14 cellular contexts compared by ENCODE assay signal in the genomic region with DNA sequence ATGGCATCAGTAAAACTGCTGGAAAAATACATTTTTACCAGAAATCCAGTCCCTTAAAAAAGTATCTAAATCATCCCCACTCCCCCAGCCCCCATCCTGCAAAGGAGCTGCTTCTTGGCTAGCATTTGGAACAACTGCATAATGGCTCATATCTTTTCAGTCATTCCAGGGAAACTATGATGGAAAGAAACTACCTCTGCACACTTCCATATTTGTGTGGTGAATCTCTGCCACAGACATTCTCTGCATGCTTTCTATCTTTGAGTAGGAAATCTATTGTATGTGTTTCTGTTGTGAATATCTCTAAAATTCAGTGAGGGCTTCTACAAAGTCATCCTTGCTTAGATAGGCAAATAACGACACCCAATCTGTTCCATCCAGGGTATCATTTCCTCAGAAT.
DNase-seq lines count a peak whose midpoint lies in the region; ATAC-seq and TF ChIP-seq lines count a peak whose summit lies in the region.
"Had no signal": no experiment of that assay in that cellular context is flagged by ENCODE, and none has a peak within 500 bp of the region (broad histone marks: within the 10 kb centered on the region; RNA-seq: fewer than 3 reads in every experiment).

No MANE protein-coding gene starts in this region.

- no peak overlapping the region for H3K4me2 ChIP-seq in GM23338
- no peak overlapping the region for H3K4me2 ChIP-seq in parathyroid adenoma (ENCODE audit: low read length)

- no peaks in the 10 kb centered on the region for H3F3A ChIP-seq in GM23338 (replicated peaks; ENCODE audit: low read depth)

- H3K4me1 ChIP-seq in GM23338 (ENCODE audit: insufficient read depth) = no peaks in the 10 kb centered on the region
- no peaks in the 10 kb centered on the region for H3K4me1 ChIP-seq in parathyroid adenoma

- peaks cover 5% of the 10 kb centered on the region; the same call in 2 of the 3 replicates for H3K4me1 Mint-ChIP-seq in GM23338
- peaks cover 4 to 5% of the 10 kb centered on the region in 2 donors for H3K4me1 Mint-ChIP-seq in natural killer cell treated with Interleukin-12 subunit alpha and Interleukin-12 subunit beta and Interleukin-15 and Interleukin-18, amount 100 ng/mL, for 72 hours (ENCODE audit: low read depth in 2 of 2)

- no peaks in the 10 kb centered on the region for H3K9me3 Mint-ChIP-seq in GM23338
- no peaks in the 10 kb centered on the region for H3K9me3 Mint-ChIP-seq in natural killer cell treated with Interleukin-12 subunit alpha and Interleukin-12 subunit beta and Interleukin-15 and Interleukin-18, amount 100 ng/mL, for 72 hours

- H3K36me3 ChIP-seq in GM23338 (ENCODE audit: insufficient read depth) = no peaks in the 10 kb centered on the region
- no peaks in the 10 kb centered on the region for H3K36me3 ChIP-seq in parathyroid adenoma (ENCODE audit: control insufficient read depth, insufficient read depth, low read length)

- H3K9ac ChIP-seq in parathyroid adenoma = no peak overlapping the region

- peak overlapping the region; percentile 32; the same call in 1 of the 2 replicates for H3K27ac Mint-ChIP-seq in GM23338
- no peak overlapping the region for H3K27ac Mint-ChIP-seq in natural killer cell treated with Interleukin-12 subunit alpha and Interleukin-12 subunit beta and Interleukin-15 and Interleukin-18, amount 100 ng/mL, for 72 hours

- no peak for TF ChIP-seq CTCF in GM23338 (conservative IDR thresholded peaks at IDR 0.05; ENCODE audit: low read depth in 2 of 2)
- TF ChIP-seq CTCF in parathyroid adenoma (IDR thresholded peaks at IDR 0.05) = no peak

- H3K27me3 Mint-ChIP-seq in GM23338 (ENCODE audit: insufficient read depth, low read depth, poor library complexity) = no peaks in the 10 kb centered on the region
- no peaks in the 10 kb centered on the region for H3K27me3 Mint-ChIP-seq in natural killer cell treated with Interleukin-12 subunit alpha and Interleukin-12 subunit beta and Interleukin-15 and Interleukin-18, amount 100 ng/mL, for 72 hours

- DNase-seq in GM23338 (ENCODE audit: low spot score) (no peak), fibroblast of peridontal ligament (ENCODE audit: extremely low read depth) (peak; percentile 6), HuH-7.5 (ENCODE audit: low spot score) (no peak), NCI-H1436 (lab: John Stamatoyannopoulos, UW) (no peak)
- DNase-seq in natural killer cell treated with Interleukin-12 subunit alpha and Interleukin-12 subunit beta and Interleukin-15 and Interleukin-18, amount 100 ng/mL, for 72 hours (ENCODE audit: low spot score) = no peak
- DNase-seq: C1 segment of cervical spinal cord, GOT3, NCI-H1417, NCI-H2029 treated with DMSO at 0.1 percent for 48 hours, NCI-H510A treated with DMSO at 0.1 percent for 48 hours, SHP77 had no signal

- H3K36me3 Mint-ChIP-seq in GM23338 (ENCODE audit: low read depth) = no peaks in the 10 kb centered on the region
- no peaks in the 10 kb centered on the region for H3K36me3 Mint-ChIP-seq in natural killer cell treated with Interleukin-12 subunit alpha and Interleukin-12 subunit beta and Interleukin-15 and Interleukin-18, amount 100 ng/mL, for 72 hours

- ATAC-seq in GM23338 (no peak), SK-N-SH treated with all-trans-retinoic acid at 6 μM for 48 hours (peak; percentile 86), GM18520 (IDR thresholded peaks at IDR 0.05; ENCODE audit: unreplicated experiment) (no peak)
- ATAC-seq in natural killer cell treated with Interleukin-12 subunit alpha and Interleukin-12 subunit beta and Interleukin-15 and Interleukin-18, amount 100 ng/mL, for 72 hours = no peak

- H3K9me3 ChIP-seq in parathyroid adenoma (ENCODE audit: control insufficient read depth, low read length) = no peaks in the 10 kb centered on the region

- no peaks in the 10 kb centered on the region for H4K20me1 ChIP-seq in GM23338 (replicated peaks; ENCODE audit: insufficient read depth)

- H3K27ac ChIP-seq in GM23338 (ENCODE audit: low read depth) (no peak overlapping the region), parathyroid adenoma (no peak overlapping the region)

- H3K9me2 ChIP-seq in GM23338 (ENCODE audit: insufficient read depth) = no peaks in the 10 kb centered on the region

- no peak overlapping the region for H3K4me3 ChIP-seq in GM23338
- H3K4me3 ChIP-seq in parathyroid adenoma (ENCODE audit: low read depth, low read length) = no peak overlapping the region

- H3K79me2 ChIP-seq in GM23338 (replicated peaks; ENCODE audit: insufficient read depth) (no peaks in the 10 kb centered on the region), parathyroid adenoma (no peaks in the 10 kb centered on the region)

- H3K4me3 Mint-ChIP-seq in GM23338 = no peak overlapping the region
- no peak overlapping the region for H3K4me3 Mint-ChIP-seq in natural killer cell treated with Interleukin-12 subunit alpha and Interleukin-12 subunit beta and Interleukin-15 and Interleukin-18, amount 100 ng/mL, for 72 hours

- no peak overlapping the region; the same call in 1 of the 2 replicates for H2AFZ ChIP-seq in GM23338
- peak overlapping the region; percentile 50 for H2AFZ ChIP-seq in parathyroid adenoma

- H3K27me3 ChIP-seq in GM23338 (ENCODE audit: insufficient read depth) (no peaks in the 10 kb centered on the region), parathyroid adenoma (ENCODE audit: control insufficient read depth, insufficient read depth, low read length) (no peaks in the 10 kb centered on the region)

TF ChIP-seq in GM23338, 12 proteins besides CTCF, POLR2A, EP300 and RAD21:
- TF ChIP-seq JUNB (IDR thresholded peaks at IDR 0.05; ENCODE audit: unreplicated experiment) = no peak

TF ChIP-seq in SK-N-SH treated with all-trans-retinoic acid at 6 μM for 48 hours, 23 proteins besides CTCF, POLR2A, EP300 and RAD21:
- TF ChIP-seq ZC3H10 (CRISPR knock-in tag; IDR thresholded peaks at IDR 0.05) (no peak), ISL1 (CRISPR knock-in tag; IDR thresholded peaks at IDR 0.05) (peak; percentile 43; the same call in 1 of the 2 replicates)
